ENCODE assay signal across 8 cellular contexts in the genomic region with DNA sequence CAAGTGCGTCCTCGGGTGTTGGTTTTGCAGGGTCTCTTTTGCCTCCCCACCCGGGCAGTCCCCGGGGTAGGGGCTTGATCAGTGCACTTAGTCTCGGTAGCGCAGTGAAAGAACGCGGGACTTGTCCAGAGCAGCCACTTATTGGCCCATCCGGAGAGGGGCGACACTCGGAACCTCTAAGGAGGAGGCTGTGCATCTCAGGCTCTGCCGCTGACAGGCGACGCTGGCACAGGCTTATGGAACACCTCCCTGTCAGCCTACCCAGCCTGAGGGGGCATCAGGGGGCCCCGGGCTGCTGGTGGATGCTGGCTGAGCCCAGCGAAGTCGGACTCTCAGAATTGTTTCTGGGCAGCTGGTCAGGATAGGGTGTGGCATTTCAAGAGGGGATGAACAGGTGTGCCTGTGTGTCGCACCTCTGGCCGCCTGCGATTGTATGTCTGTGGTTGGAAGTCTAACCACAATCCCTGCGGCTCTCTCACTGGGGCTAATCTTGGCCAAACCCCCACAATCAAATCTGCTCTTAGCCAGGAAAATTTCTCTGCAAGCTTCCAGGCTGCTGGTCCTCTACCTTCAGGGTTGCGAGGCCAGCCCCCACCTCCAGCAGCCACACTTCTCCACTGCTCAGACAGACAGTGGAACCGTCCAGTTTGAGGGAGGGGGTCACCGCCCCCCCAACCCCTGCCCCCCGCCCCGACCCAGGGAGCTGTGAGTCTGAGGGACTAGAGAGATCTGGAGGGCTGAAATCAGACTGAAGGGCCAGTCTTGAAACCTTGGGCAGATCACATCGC. TPM values are rescaled to one million over a fixed set of nuclear protein-coding genes. Genes with fewer than 3 reads are reported as not detected.
DNase-seq lines count a peak whose midpoint lies in the region; FAIRE-seq and TF ChIP-seq lines count a peak whose summit lies in the region.

No MANE protein-coding gene starts in this region.

- H3K4me1 Mint-ChIP-seq in MCF 10A (ENCODE audit: insufficient read depth, unreplicated experiment) = peaks cover 26% of the 10 kb centered on the region

- H3K27me3 ChIP-seq in GM23248 (replicated peaks; ENCODE audit: insufficient read depth) = no peaks in the 10 kb centered on the region

- TF ChIP-seq CTCF in GM10248 (IDR thresholded peaks at IDR 0.05; ENCODE audit: control extremely low read depth, extremely low read depth, low read depth, missing control alignments) = no peak
- no peak for TF ChIP-seq CTCF in MCF 10A (IDR thresholded peaks at IDR 0.05; ENCODE audit: unreplicated experiment)
- TF ChIP-seq CTCF in kidney (IDR thresholded peaks at IDR 0.05; ENCODE audit: borderline replicate concordance, extremely low read depth, insufficient read depth) = no peak

- H3K9me2 ChIP-seq in GM23248 (ENCODE audit: insufficient read depth) = no peaks in the 10 kb centered on the region

- peaks cover 38% of the 10 kb centered on the region for H3K79me2 ChIP-seq in GM23248 (ENCODE audit: insufficient read depth)

- H3K36me3 ChIP-seq in GM23248 (ENCODE audit: low read depth) (no peaks in the 10 kb centered on the region), kidney (ENCODE audit: control insufficient read depth in 1 of 2, insufficient read depth in 2 of 2, low read length in 2 of 2) (peaks cover 6 to 7% of the 10 kb centered on the region in 2 donors)

- peak overlapping the region; percentile 92 for H3K4me2 ChIP-seq in GM23248 (ENCODE audit: unreplicated experiment)

- no peaks in the 10 kb centered on the region for H4K20me1 ChIP-seq in GM23248 (ENCODE audit: insufficient read depth)

- CTCF ChIA-PET in GM10248 (lab: Yijun Ruan, JAX) = interaction anchor here (1.1 to 11.8 kb wide), 4 partner anchors 22 to 536 kb away, joined by 3 to 83 read pairs (median 4); no protein-coding TSS in a partner anchor
- CTCF ChIA-PET in MCF 10A (lab: Yijun Ruan, JAX) = interaction anchor here (0.6 to 1.3 kb wide), 5 partner anchors 16 to 473 kb away, joined by 3 to 7 read pairs (median 4); a partner anchor contains a TSS

- H3K27ac Mint-ChIP-seq in MCF 10A (ENCODE audit: low read depth, unreplicated experiment) = peak overlapping the region; percentile 98

- WGBS in GM23248 (ENCODE audit: low coverage in 1 of 2, low lambda C conversion rate in 2 of 2, missing lambda C conversion rate in 2 of 2), 2 experiments = 6 to 7% methylated on average over 27 of the region's 27 CpGs

- peaks cover 9% of the 10 kb centered on the region; the same call in 1 of the 2 replicates for H3F3A ChIP-seq in GM23248 (ENCODE audit: insufficient read depth)

- BruUV-seq in MCF 10A (replicated peaks; lab: Mats Ljungman, UMichigan) = TSS peak; percentile 19

- intact Hi-C loops in MCF 10A (cut with micrococcal nuclease) = no loop called here
- intact Hi-C loops in kidney (cut with DNase I) = no loop called here

- peak overlapping the region; percentile 100 for H3K4me3 Mint-ChIP-seq in MCF 10A (ENCODE audit: unreplicated experiment)

- POLR2A ChIA-PET in GM10248 (lab: Yijun Ruan, JAX) (interaction anchor here (1.1 to 1.2 kb wide), 2 partner anchors 11 to 13 kb away, joined by 3 read pairs; no protein-coding TSS in a partner anchor), MCF 10A (lab: Yijun Ruan, JAX) (interaction anchor here (0.7 to 3.1 kb wide), 7 partner anchors 9 to 448 kb away, joined by 3 to 14 read pairs (median 4); a partner anchor contains a TSS)

- H3K4me1 ChIP-seq in GM23248 (ENCODE audit: insufficient read depth) (peaks cover 30% of the 10 kb centered on the region), kidney (ENCODE audit: control insufficient read depth in 1 of 2, insufficient read depth in 1 of 2, low read depth in 1 of 2, low read length in 2 of 2) (peaks cover 9 to 12% of the 10 kb centered on the region in 2 donors)

- H3K36me3 Mint-ChIP-seq in MCF 10A (ENCODE audit: insufficient read depth, unreplicated experiment) = peaks cover 17% of the 10 kb centered on the region

- H3K27ac ChIP-seq in GM23248 (peak overlapping the region; percentile 96), kidney (ENCODE audit: low read depth in 2 of 2, low read length in 2 of 2) (peak overlapping the region; percentile 94 to 98)

- H2AFZ ChIP-seq in GM23248 = peak overlapping the region; percentile 78

- H3K27me3 Mint-ChIP-seq in MCF 10A (ENCODE audit: insufficient read depth, unreplicated experiment) = no peaks in the 10 kb centered on the region

- H3K9me3 ChIP-seq in GM23248 (ENCODE audit: low read depth) (no peaks in the 10 kb centered on the region), kidney (ENCODE audit: control insufficient read depth in 1 of 2, low read length in 2 of 2) (no peaks in the 10 kb centered on the region)

- H3K9me3 Mint-ChIP-seq in MCF 10A (ENCODE audit: unreplicated experiment) = no peaks in the 10 kb centered on the region

- H3K4me3 ChIP-seq in GM23248 (peak overlapping the region; percentile 86), kidney (ENCODE audit: low read length in 2 of 2) (peak overlapping the region; percentile 88 to 95)

- H3K9ac ChIP-seq in GM23248 (peak overlapping the region; percentile 92), kidney (ENCODE audit: low read length in 2 of 2) (peak overlapping the region; percentile 85 to 97)

- in situ Hi-C loops in GM23248 (cut with MboI) = no loop called here

- DNase-seq in GM10248 (ENCODE audit: extremely low spot score) (peak; percentile 64), GM23248 (peak; percentile 79), LHCN-M2 (ENCODE audit: low read depth) (peak; percentile 70), SK-N-DZ (ENCODE audit: low spot score) (peak; percentile 86), MCF 10A (ENCODE audit: unreplicated experiment) (peak; percentile 62), kidney (no peak), globus pallidus (ENCODE audit: low spot score) (no peak)
- peak; percentile 57 for DNase-seq in stimulated activated CD4-positive, alpha-beta T cell treated with anti-CD3 and anti-CD28 coated beads, Interleukin-4, amount 100 ng/mL, for 24 hours

- no peak for FAIRE-seq in kidney (lab: Jason Lieb, UNC)

RNA-seq across cellular contexts. Expression of a gene that starts 0.8 kb away (rescaled TPM):
- total RNA-seq in GM23248 (2014; rRNA removed; shearing (Covaris generic)) = 14.3 and 45.4 TPM in 2 replicates
- 9.7 and 12.3 TPM in 2 replicates for polyA plus RNA-seq in GM23248 (2016; fragmentation: Nextera tagmentation; extraction: Ambion mirVana)
- 8.0 and 9.8 TPM in 2 replicates for total RNA-seq in LHCN-M2 (2014; rRNA removed)
- polyA plus RNA-seq in LHCN-M2 (2012) = 3.0 TPM
- 21.2 TPM in 2 replicates for polyA plus RNA-seq in SK-N-DZ (2014; cell fraction: cytosol; rRNA removed)
- 161 and 209 TPM in 2 replicates for polyA plus RNA-seq in SK-N-DZ (2014; cell fraction: nucleus; rRNA removed)
- total RNA-seq in MCF 10A (2022) = 9.9 and 11.2 TPM in 2 replicates
- 38.6 TPM for total RNA-seq in kidney
- 16.1 TPM for polyA plus RNA-seq in kidney (ENCODE audit: insufficient read depth, low read depth, low replicate concordance)

RNA-seq across cellular contexts. Expression of a gene that starts 21.2 kb away (rescaled TPM):
- 5.7 and 14.7 TPM in 2 replicates for total RNA-seq in GM23248 (2014; rRNA removed; shearing (Covaris generic))
- 6.6 and 8.7 TPM in 2 replicates for polyA plus RNA-seq in GM23248 (2016; fragmentation: Nextera tagmentation; extraction: Ambion mirVana)
- total RNA-seq in LHCN-M2 (2014; rRNA removed) = 3.2 and 7.4 TPM in 2 replicates
- 7.9 TPM for polyA plus RNA-seq in LHCN-M2 (2012)
- 30.0 and 37.8 TPM in 2 replicates for polyA plus RNA-seq in SK-N-DZ (2014; cell fraction: cytosol; rRNA removed)
- polyA plus RNA-seq in SK-N-DZ (2014; cell fraction: nucleus; rRNA removed) = 20.7 and 34.3 TPM in 2 replicates
- total RNA-seq in MCF 10A (2022) = 10.6 and 16.9 TPM in 2 replicates
- total RNA-seq in kidney = 40.7 TPM
- 127 TPM for polyA plus RNA-seq in kidney (ENCODE audit: insufficient read depth, low read depth, low replicate concordance)

Comparison
In these comparisons a context has a peak if more than half of its experiments do, and no peak if none do; other contexts are left out.
1. DNase-seq: peak in GM10248 (single experiment), GM23248 (single experiment), LHCN-M2 (single experiment), SK-N-DZ (single experiment), MCF 10A (single experiment) and stimulated activated CD4-positive, alpha-beta T cell treated with anti-CD3 and anti-CD28 coated beads, Interleukin-4, amount 100 ng/mL, for 24 hours (single experiment); none in kidney (single experiment) and globus pallidus (single experiment).